16 cellular contexts compared by ENCODE assay signal in the genomic region with DNA sequence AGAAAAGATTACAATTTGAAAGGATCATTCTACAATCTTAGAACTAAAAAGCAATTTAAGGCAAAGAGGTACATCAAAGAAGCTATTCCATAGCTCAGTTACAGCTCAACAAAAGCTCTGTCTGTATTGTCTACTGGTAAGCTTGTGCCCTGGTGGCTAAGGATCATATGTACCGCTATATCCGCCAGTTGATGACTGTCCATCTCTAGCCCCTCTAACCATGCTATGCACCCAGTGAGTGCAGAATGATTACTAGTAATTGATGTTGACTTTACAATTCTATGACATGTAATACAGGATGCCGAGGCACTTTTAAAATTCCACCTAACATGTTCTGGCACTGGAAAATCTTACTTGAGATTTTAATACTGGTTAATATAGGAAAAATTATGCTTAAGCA. TPM values are rescaled to one million over a fixed set of nuclear protein-coding genes. Genes with fewer than 3 reads are reported as not detected.
"Had no signal": no experiment of that assay in that cellular context is flagged by ENCODE, and none has a peak within 500 bp of the region (broad histone marks: within the 10 kb centered on the region; RNA-seq: fewer than 3 reads in every experiment).

No MANE protein-coding gene starts in this region.

- ATAC-seq: esophagus mucosa; heart right ventricle; mucosa of descending colon; naive thymus-derived CD8-positive, alpha-beta T cell had no signal

- H3K27me3 ChIP-seq: dorsolateral prefrontal cortex, heart right ventricle, sigmoid colon had no signal

- H3K4me3 ChIP-seq: dorsolateral prefrontal cortex, heart right ventricle, mucosa of descending colon, sigmoid colon had no signal

- DNase-seq: cortex of kidney; dorsolateral prefrontal cortex; effector CD8-positive, alpha-beta T cell; heart right ventricle; hypothalamus; kidney glomerular epithelial cell; mammary epithelial cell; mucosa of descending colon; naive thymus-derived CD8-positive, alpha-beta T cell; posterior cingulate gyrus; sigmoid colon; small intestine; stimulated activated CD4-positive, alpha-beta T cell treated with anti-CD3 and anti-CD28 coated beads, Interleukin-2, amount 100 ng/mL, for 48 hours; stimulated activated naive CD4-positive, alpha-beta T cell treated with Interleukin-2 at 50 U/mL for 16 hours; trophoblast cell had no signal

- H3K9me3 Mint-ChIP-seq: naive thymus-derived CD8-positive, alpha-beta T cell had no signal

- H3K27me3 Mint-ChIP-seq: naive thymus-derived CD8-positive, alpha-beta T cell had no signal

- H3K27ac ChIP-seq: dorsolateral prefrontal cortex, heart right ventricle, sigmoid colon had no signal

- H3K27ac Mint-ChIP-seq: naive thymus-derived CD8-positive, alpha-beta T cell had no signal

- H3K4me1 ChIP-seq: heart right ventricle, sigmoid colon had no signal

- H3K4me1 Mint-ChIP-seq: naive thymus-derived CD8-positive, alpha-beta T cell had no signal

- H3K9me3 ChIP-seq: heart right ventricle, mucosa of descending colon, sigmoid colon had no signal

- H3K4me3 Mint-ChIP-seq: naive thymus-derived CD8-positive, alpha-beta T cell had no signal

RNA-seq across cellular contexts. Expression of gene LOX, which starts 13.1 kb away (rescaled TPM):
- total RNA-seq: naive thymus-derived CD8-positive, alpha-beta T cell had no signal
- polyA plus RNA-seq: naive thymus-derived CD8-positive, alpha-beta T cell had no signal
